Comparison of ENCODE assay signal across 31 cellular contexts in the genomic region with DNA sequence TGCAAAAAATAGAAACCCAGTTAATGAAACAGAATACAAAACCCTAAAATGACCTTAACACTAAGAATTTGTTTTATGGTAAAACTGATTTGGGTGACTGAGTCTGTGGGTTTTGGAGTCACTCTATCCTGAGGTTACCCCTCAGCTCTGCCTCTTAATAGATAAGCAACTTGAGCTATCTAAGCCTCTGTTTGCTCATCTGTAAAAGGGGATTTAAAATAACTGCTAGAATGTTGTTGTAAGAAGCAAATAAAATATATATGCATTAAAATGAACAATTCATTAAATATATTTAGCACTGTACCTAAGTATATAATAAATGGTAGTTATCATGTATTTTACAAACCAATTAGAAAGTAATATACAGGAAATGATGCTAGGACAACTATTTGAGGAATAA.
"Had no signal": no experiment of that assay in that cellular context is flagged by ENCODE, and none has a peak within 500 bp of the region (broad histone marks: within the 10 kb centered on the region; RNA-seq: fewer than 3 reads in every experiment).

No MANE protein-coding gene starts in this region.

- DNase-seq: activated B cell treated with CpG ODN at 0.5 μM for 24 hours; activated CD4-positive, alpha-beta T cell treated with anti-CD3 and anti-CD28 coated beads for 48 hours; activated CD4-positive, alpha-beta T cell treated with anti-CD3 and anti-CD28 coated beads, Interleukin-2, amount 50 U/mL, for 1 hour; activated CD4-positive, alpha-beta T cell treated with anti-CD3 and anti-CD28 coated beads, Interleukin-2, amount 50 U/mL, for 48 hours; activated CD8-positive, alpha-beta memory T cell treated with anti-CD3 and anti-CD28 coated beads for 24 hours; activated CD8-positive, alpha-beta T cell treated with anti-CD3 and anti-CD28 coated beads for 36 hours; activated gamma-delta T cell; activated naive CD4-positive, alpha-beta T cell; activated naive CD4-positive, alpha-beta T cell treated with anti-CD3 and anti-CD28 coated beads, Interleukin-2, amount 10 ng/mL, durations not matched to agents 7 days and 5 days; activated naive CD8-positive, alpha-beta T cell treated with anti-CD3 and anti-CD28 coated beads, Interleukin-2, amount 10 ng/mL, durations not matched to agents 7 days and 5 days; activated T-cell treated with anti-CD3 and anti-CD28 coated beads, Interleukin-2, amount 50 U/mL, for 4 hours; central memory CD4-positive, alpha-beta T cell; cerebellar nuclear complex; colonic mucosa; effector CD8-positive, alpha-beta T cell; foreskin fibroblast; head of caudate nucleus; hippocampal formation; T1000; WERI-Rb-1 had no signal

- H3K9me3 Mint-ChIP-seq: activated B cell treated with CpG ODN at 0.5 μM for 24 hours; activated CD8-positive, alpha-beta T cell treated with anti-CD3 and anti-CD28 coated beads for 36 hours; activated naive CD4-positive, alpha-beta T cell treated with anti-CD3 and anti-CD28 coated beads, Interleukin-2, amount 10 ng/mL, durations not matched to agents 7 days and 5 days; activated naive CD4-positive, alpha-beta T cell treated with anti-CD3 and anti-CD28 coated beads, Interleukin-2, amount 50 U/mL, for 72 hours; activated T-cell treated with anti-CD3 and anti-CD28 coated beads, Interleukin-2, amount 50 U/mL, for 4 hours; brain had no signal

- H3K9me3 ChIP-seq: ascending aorta, breast epithelium, colonic mucosa had no signal

- H3K4me1 ChIP-seq: breast epithelium, colonic mucosa had no signal

- H3K4me3 Mint-ChIP-seq: activated B cell treated with CpG ODN at 0.5 μM for 24 hours; activated CD8-positive, alpha-beta T cell treated with anti-CD3 and anti-CD28 coated beads for 36 hours; activated naive CD4-positive, alpha-beta T cell treated with anti-CD3 and anti-CD28 coated beads, Interleukin-2, amount 10 ng/mL, durations not matched to agents 7 days and 5 days; activated naive CD8-positive, alpha-beta T cell treated with anti-CD3 and anti-CD28 coated beads, Interleukin-2, amount 10 ng/mL, durations not matched to agents 7 days and 5 days; activated T-cell treated with anti-CD3 and anti-CD28 coated beads, Interleukin-2, amount 50 U/mL, for 4 hours; activated T-helper 1 cell treated with anti-CD3 and anti-CD28 coated beads, Interleukin-12 subunit alpha, Interleukin-12 subunit beta, Interleukin-2, Interleukin-4 antibody, amounts not matched to agents 30 ng/mL and 10 ng/mL and 1 ng/mL, durations not matched to agents 14 hours and 24 hours and 36 hours; brain; T-helper 2 cell treated with Interferon-gamma antibody and Interleukin-4, amounts not matched to agents 5 μg/mL and 100 μg/mL, for 36 hours had no signal

- H3K36me3 Mint-ChIP-seq: activated naive CD4-positive, alpha-beta T cell treated with anti-CD3 and anti-CD28 coated beads, Interleukin-2, amount 10 ng/mL, durations not matched to agents 7 days and 5 days; activated naive CD4-positive, alpha-beta T cell treated with anti-CD3 and anti-CD28 coated beads, Interleukin-2, amount 50 U/mL, for 72 hours; activated naive CD8-positive, alpha-beta T cell treated with anti-CD3 and anti-CD28 coated beads, Interleukin-2, amount 10 ng/mL, durations not matched to agents 7 days and 5 days; brain had no signal

- H3K27me3 Mint-ChIP-seq: activated B cell treated with CpG ODN at 0.5 μM for 24 hours; activated naive CD4-positive, alpha-beta T cell treated with anti-CD3 and anti-CD28 coated beads, Interleukin-2, amount 10 ng/mL, durations not matched to agents 7 days and 5 days had no signal

- H3K4me1 Mint-ChIP-seq: activated B cell treated with CpG ODN at 0.5 μM for 24 hours had no signal

- H3K27ac Mint-ChIP-seq: activated B cell treated with CpG ODN at 0.5 μM for 24 hours; activated CD8-positive, alpha-beta T cell treated with anti-CD3 and anti-CD28 coated beads for 36 hours; activated naive CD4-positive, alpha-beta T cell treated with anti-CD3 and anti-CD28 coated beads, Interleukin-2, amount 10 ng/mL, durations not matched to agents 7 days and 5 days; activated naive CD4-positive, alpha-beta T cell treated with anti-CD3 and anti-CD28 coated beads, Interleukin-2, amount 50 U/mL, for 72 hours; activated naive CD8-positive, alpha-beta T cell treated with anti-CD3 and anti-CD28 coated beads, Interleukin-2, amount 10 ng/mL, durations not matched to agents 7 days and 5 days; activated T-helper 1 cell treated with anti-CD3 and anti-CD28 coated beads, Interleukin-12 subunit alpha, Interleukin-12 subunit beta, Interleukin-2, Interleukin-4 antibody, amounts not matched to agents 30 ng/mL and 10 ng/mL and 1 ng/mL, durations not matched to agents 14 hours and 24 hours and 36 hours; T-helper 2 cell treated with Interferon-gamma antibody and Interleukin-4, amounts not matched to agents 5 μg/mL and 100 μg/mL, for 36 hours had no signal

- ATAC-seq: activated CD4-positive, CD25-positive, alpha-beta regulatory T cell treated with anti-CD3 and anti-CD28 coated beads, Interleukin-2, amount 50 U/mL, for 24 hours; activated CD8-positive, alpha-beta T cell treated with anti-CD3 and anti-CD28 coated beads for 36 hours; activated naive CD4-positive, alpha-beta T cell treated with anti-CD3 and anti-CD28 coated beads, Interleukin-2, amount 50 U/mL, for 72 hours; activated T-cell treated with anti-CD3 and anti-CD28 coated beads, Interleukin-2, amount 50 U/mL, for 4 hours; esophagus mucosa had no signal

- H3K27me3 ChIP-seq: ascending aorta, breast epithelium, cardiac muscle cell, colonic mucosa had no signal

- H3K36me3 ChIP-seq: ascending aorta, breast epithelium, cardiac muscle cell, colonic mucosa, WERI-Rb-1 had no signal

- H3K4me3 ChIP-seq: ascending aorta, breast epithelium, cardiac muscle cell, colonic mucosa had no signal

- H3K27ac ChIP-seq: ascending aorta, breast epithelium, cardiac muscle cell, colonic mucosa, epithelial cell of prostate, WERI-Rb-1 had no signal

- FAIRE-seq: endothelial cell of umbilical vein had no signal
